ENCODE assay signal across 1 cellular context in the genomic region with DNA sequence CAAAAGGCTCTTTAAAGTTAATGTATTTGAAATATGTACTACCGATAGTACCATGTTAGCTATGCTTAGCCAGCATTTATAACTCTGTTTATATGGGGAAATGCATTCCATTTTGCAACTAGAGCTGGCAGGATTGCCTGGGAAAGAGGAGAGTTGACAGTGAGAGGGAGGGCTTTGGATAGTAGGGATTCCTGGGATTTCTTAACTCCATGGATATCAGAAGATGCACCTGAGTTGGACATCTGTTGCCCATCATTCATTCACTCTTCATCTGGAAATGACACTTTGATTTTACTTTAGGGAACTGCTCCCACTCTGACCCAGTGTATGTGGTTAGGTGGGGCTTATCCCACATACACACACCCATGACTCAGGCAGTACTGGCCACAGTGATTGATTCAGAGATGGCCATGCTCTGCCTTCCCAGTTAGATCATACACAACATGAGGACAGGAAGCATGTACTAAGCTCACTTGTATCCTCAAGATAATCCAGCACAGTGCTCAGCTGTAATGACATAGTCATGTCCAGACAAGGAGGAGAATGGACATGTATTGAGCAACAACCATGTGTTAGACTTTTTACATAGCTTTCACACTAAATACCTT.
TF ChIP-seq lines count a peak whose summit lies in the region.

No MANE protein-coding gene starts in this region.

TF ChIP-seq in K562, 482 proteins besides CTCF, POLR2A, EP300 and RAD21 (continued from another document):
- TF ChIP-seq, protein P1, sequence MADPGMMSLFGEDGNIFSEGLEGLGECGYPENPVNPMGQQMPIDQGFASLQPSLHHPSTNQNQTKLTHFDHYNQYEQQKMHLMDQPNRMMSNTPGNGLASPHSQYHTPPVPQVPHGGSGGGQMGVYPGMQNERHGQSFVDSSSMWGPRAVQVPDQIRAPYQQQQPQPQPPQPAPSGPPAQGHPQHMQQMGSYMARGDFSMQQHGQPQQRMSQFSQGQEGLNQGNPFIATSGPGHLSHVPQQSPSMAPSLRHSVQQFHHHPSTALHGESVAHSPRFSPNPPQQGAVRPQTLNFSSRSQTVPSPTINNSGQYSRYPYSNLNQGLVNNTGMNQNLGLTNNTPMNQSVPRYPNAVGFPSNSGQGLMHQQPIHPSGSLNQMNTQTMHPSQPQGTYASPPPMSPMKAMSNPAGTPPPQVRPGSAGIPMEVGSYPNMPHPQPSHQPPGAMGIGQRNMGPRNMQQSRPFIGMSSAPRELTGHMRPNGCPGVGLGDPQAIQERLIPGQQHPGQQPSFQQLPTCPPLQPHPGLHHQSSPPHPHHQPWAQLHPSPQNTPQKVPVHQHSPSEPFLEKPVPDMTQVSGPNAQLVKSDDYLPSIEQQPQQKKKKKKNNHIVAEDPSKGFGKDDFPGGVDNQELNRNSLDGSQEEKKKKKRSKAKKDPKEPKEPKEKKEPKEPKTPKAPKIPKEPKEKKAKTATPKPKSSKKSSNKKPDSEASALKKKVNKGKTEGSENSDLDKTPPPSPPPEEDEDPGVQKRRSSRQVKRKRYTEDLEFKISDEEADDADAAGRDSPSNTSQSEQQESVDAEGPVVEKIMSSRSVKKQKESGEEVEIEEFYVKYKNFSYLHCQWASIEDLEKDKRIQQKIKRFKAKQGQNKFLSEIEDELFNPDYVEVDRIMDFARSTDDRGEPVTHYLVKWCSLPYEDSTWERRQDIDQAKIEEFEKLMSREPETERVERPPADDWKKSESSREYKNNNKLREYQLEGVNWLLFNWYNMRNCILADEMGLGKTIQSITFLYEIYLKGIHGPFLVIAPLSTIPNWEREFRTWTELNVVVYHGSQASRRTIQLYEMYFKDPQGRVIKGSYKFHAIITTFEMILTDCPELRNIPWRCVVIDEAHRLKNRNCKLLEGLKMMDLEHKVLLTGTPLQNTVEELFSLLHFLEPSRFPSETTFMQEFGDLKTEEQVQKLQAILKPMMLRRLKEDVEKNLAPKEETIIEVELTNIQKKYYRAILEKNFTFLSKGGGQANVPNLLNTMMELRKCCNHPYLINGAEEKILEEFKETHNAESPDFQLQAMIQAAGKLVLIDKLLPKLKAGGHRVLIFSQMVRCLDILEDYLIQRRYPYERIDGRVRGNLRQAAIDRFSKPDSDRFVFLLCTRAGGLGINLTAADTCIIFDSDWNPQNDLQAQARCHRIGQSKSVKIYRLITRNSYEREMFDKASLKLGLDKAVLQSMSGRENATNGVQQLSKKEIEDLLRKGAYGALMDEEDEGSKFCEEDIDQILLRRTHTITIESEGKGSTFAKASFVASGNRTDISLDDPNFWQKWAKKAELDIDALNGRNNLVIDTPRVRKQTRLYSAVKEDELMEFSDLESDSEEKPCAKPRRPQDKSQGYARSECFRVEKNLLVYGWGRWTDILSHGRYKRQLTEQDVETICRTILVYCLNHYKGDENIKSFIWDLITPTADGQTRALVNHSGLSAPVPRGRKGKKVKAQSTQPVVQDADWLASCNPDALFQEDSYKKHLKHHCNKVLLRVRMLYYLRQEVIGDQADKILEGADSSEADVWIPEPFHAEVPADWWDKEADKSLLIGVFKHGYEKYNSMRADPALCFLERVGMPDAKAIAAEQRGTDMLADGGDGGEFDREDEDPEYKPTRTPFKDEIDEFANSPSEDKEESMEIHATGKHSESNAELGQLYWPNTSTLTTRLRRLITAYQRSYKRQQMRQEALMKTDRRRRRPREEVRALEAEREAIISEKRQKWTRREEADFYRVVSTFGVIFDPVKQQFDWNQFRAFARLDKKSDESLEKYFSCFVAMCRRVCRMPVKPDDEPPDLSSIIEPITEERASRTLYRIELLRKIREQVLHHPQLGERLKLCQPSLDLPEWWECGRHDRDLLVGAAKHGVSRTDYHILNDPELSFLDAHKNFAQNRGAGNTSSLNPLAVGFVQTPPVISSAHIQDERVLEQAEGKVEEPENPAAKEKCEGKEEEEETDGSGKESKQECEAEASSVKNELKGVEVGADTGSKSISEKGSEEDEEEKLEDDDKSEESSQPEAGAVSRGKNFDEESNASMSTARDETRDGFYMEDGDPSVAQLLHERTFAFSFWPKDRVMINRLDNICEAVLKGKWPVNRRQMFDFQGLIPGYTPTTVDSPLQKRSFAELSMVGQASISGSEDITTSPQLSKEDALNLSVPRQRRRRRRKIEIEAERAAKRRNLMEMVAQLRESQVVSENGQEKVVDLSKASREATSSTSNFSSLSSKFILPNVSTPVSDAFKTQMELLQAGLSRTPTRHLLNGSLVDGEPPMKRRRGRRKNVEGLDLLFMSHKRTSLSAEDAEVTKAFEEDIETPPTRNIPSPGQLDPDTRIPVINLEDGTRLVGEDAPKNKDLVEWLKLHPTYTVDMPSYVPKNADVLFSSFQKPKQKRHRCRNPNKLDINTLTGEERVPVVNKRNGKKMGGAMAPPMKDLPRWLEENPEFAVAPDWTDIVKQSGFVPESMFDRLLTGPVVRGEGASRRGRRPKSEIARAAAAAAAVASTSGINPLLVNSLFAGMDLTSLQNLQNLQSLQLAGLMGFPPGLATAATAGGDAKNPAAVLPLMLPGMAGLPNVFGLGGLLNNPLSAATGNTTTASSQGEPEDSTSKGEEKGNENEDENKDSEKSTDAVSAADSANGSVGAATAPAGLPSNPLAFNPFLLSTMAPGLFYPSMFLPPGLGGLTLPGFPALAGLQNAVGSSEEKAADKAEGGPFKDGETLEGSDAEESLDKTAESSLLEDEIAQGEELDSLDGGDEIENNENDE (IDR thresholded peaks at IDR 0.05; ENCODE audit: low read depth, low read length), result no peak
- TF ChIP-seq ATF3 (IDR thresholded peaks at IDR 0.05) (peak; percentile 29; the same call in 1 of the 2 replicates), ATF3 (CRISPR knock-in tag; conservative IDR thresholded peaks at IDR 0.05) (no peak), ZNF140 (CRISPR knock-in tag; IDR thresholded peaks at IDR 0.05) (no peak), PCBP1 (IDR thresholded peaks at IDR 0.05; ENCODE audit: low read depth, low read length, poor library complexity, severe bottlenecking) (no peak), TRIM28 (IDR thresholded peaks at IDR 0.05) (peak; percentile 77), RFX1 (IDR thresholded peaks at IDR 0.05) (no peak), KLF10 (CRISPR knock-in tag; IDR thresholded peaks at IDR 0.05) (no peak)
